Comparison of ENCODE assay signal across 26 cellular contexts in the genomic region with DNA sequence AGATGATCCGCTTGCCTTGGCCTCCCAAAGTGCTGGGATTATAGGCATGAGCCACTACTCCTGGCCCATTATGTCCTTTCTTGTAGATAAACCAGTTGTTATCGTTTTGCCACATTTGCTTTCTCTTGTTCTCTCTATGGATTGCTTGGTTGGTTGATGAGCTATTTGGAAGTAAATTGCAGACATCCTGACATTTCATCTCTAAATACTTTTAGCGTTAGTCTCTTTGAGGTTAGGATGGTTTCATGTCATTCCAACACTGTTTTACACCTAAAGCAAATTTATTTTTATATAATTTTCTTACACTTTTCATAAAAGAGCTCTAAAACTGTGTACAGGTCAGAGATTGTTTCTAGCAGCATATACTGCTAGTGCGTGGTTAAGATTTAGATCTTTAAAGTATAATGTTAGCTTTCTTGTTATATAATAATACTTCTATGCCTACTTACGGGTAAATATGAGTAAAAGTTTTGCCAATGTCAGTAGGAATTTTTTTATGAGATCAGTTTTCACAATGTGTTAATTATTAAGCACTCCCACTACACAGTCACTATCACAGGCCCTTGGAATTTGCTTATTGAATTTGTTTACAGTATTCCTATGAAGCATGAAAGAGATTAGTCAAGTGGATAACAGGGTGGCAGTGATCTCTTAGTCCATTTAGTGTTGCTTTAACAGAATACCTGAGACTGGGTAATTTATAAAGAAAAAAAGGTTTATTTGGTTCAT. TPM values are rescaled to one million over a fixed set of nuclear protein-coding genes. Genes with fewer than 3 reads are reported as not detected.
DNase-seq lines count a peak whose midpoint lies in the region; ATAC-seq and TF ChIP-seq lines count a peak whose summit lies in the region.
"Had no signal": no experiment of that assay in that cellular context is flagged by ENCODE, and none has a peak within 500 bp of the region (broad histone marks: within the 10 kb centered on the region; RNA-seq: fewer than 3 reads in every experiment).

No MANE protein-coding gene starts in this region.

- H2BK120ac ChIP-seq in mesenchymal stem cell (ENCODE audit: low read depth, low read length), result no peak overlapping the region

- H3K4ac ChIP-seq in mesenchymal stem cell (ENCODE audit: low read depth in 1 of 2, low read length in 2 of 2), result no peak overlapping the region

- no peak overlapping the region for H4K91ac ChIP-seq in mesenchymal stem cell (ENCODE audit: low read length)

- no peak overlapping the region for H3K9ac ChIP-seq in mesenchymal stem cell (ENCODE audit: low read length)

- H3K4me2 ChIP-seq in DOHH2 (ENCODE audit: low read length), result peak overlapping the region; percentile 36
- H3K4me2 ChIP-seq in mesenchymal stem cell (ENCODE audit: low read length, poor library complexity, severe bottlenecking), result no peak overlapping the region

- no peaks in the 10 kb centered on the region for H3K27me3 Mint-ChIP-seq in central memory CD8-positive, alpha-beta T cell
- H3K27me3 Mint-ChIP-seq: activated naive CD8-positive, alpha-beta T cell; CD4-positive, alpha-beta T cell had no signal

- no peak overlapping the region for H2BK15ac ChIP-seq in mesenchymal stem cell (ENCODE audit: low read depth, poor library complexity, severe bottlenecking)

- no peaks in the 10 kb centered on the region for H3K79me2 ChIP-seq in DOHH2 (ENCODE audit: control insufficient read depth, low read length)

- no peak overlapping the region for H3K14ac ChIP-seq in mesenchymal stem cell (ENCODE audit: low read length in 2 of 2)

- H3K9me3 ChIP-seq in DOHH2 (ENCODE audit: control insufficient read depth, insufficient read depth, low read length), result peaks cover 7% of the 10 kb centered on the region; the same call in 1 of the 2 replicates
- no peaks in the 10 kb centered on the region for H3K9me3 ChIP-seq in mesenchymal stem cell (ENCODE audit: control insufficient read depth, low read length)
- no peaks in the 10 kb centered on the region for H3K9me3 ChIP-seq in effector memory CD4-positive, alpha-beta T cell (ENCODE audit: control insufficient read depth, low read length)
- H3K9me3 ChIP-seq: colonic mucosa, heart right ventricle, suprapubic skin, uterus had no signal

- H3K27me3 ChIP-seq in DOHH2 (ENCODE audit: control insufficient read depth, low read length) (no peaks in the 10 kb centered on the region), mesenchymal stem cell (ENCODE audit: control insufficient read depth in 1 of 2, insufficient read depth in 1 of 2, low read length in 2 of 2) (no peaks in the 10 kb centered on the region)
- no peaks in the 10 kb centered on the region for H3K27me3 ChIP-seq in effector memory CD4-positive, alpha-beta T cell (replicated peaks; ENCODE audit: control insufficient read depth, insufficient read depth, low read length, poor library complexity, severe bottlenecking)
- H3K27me3 ChIP-seq: colonic mucosa, heart right ventricle, suprapubic skin, uterus had no signal

- no peaks in the 10 kb centered on the region for H3K9me3 Mint-ChIP-seq in central memory CD8-positive, alpha-beta T cell
- H3K9me3 Mint-ChIP-seq: activated T-cell treated with anti-CD3 and anti-CD28 coated beads, Interleukin-2, amount 50 U/mL, for 72 hours; CD4-positive, alpha-beta T cell; immature natural killer cell had no signal

- peak overlapping the region; percentile 89 for H2BK5ac ChIP-seq in mesenchymal stem cell (ENCODE audit: low read depth, low read length, poor library complexity, severe bottlenecking)

- H3K9me2 ChIP-seq in DOHH2 (replicated peaks; ENCODE audit: control insufficient read depth, low read length), result no peaks in the 10 kb centered on the region

- H3K36me3 ChIP-seq in DOHH2 (ENCODE audit: control insufficient read depth, low read length) (peaks cover 48% of the 10 kb centered on the region), mesenchymal stem cell (ENCODE audit: control insufficient read depth in 1 of 2, insufficient read depth in 2 of 2, low read depth in 1 of 2, low read length in 2 of 2) (peaks cover 6 to 89% of the 10 kb centered on the region in 2 experiments)
- peaks cover 12% of the 10 kb centered on the region for H3K36me3 ChIP-seq in effector memory CD4-positive, alpha-beta T cell (ENCODE audit: control insufficient read depth, insufficient read depth, low read length)
- H3K36me3 ChIP-seq: colonic mucosa, uterus had no signal

- H3K4me1 ChIP-seq in DOHH2 (ENCODE audit: control insufficient read depth, low read length) (peaks cover 49% of the 10 kb centered on the region), mesenchymal stem cell (ENCODE audit: control insufficient read depth, insufficient read depth, low read depth, low read length) (peaks cover 2% of the 10 kb centered on the region)
- H3K4me1 ChIP-seq in effector memory CD4-positive, alpha-beta T cell (ENCODE audit: control insufficient read depth, insufficient read depth, low read length, poor library complexity, severe bottlenecking), result no peaks in the 10 kb centered on the region
- H3K4me1 ChIP-seq: colonic mucosa, suprapubic skin, uterus had no signal

- peaks cover 5% of the 10 kb centered on the region for H3K79me1 ChIP-seq in mesenchymal stem cell (replicated peaks; ENCODE audit: low read length, poor library complexity, severe bottlenecking)

- peak overlapping the region; percentile 68 for H3K27ac ChIP-seq in 22Rv1
- H3K27ac ChIP-seq in DOHH2 (ENCODE audit: low read depth, low read length), result no peak overlapping the region
- H3K27ac ChIP-seq in mesenchymal stem cell (ENCODE audit: low read length, poor library complexity, severe bottlenecking), result peak overlapping the region; percentile 97
- no peak overlapping the region for H3K27ac ChIP-seq in effector memory CD4-positive, alpha-beta T cell (ENCODE audit: insufficient read depth, low read length, poor library complexity, severe bottlenecking)
- H3K27ac ChIP-seq: colonic mucosa, heart right ventricle, suprapubic skin, uterus had no signal

- H2AK5ac ChIP-seq in mesenchymal stem cell (ENCODE audit: low read length, severe bottlenecking), result no peak overlapping the region

- H3K23ac ChIP-seq in mesenchymal stem cell (ENCODE audit: low read length in 2 of 2), result no peak overlapping the region

- peaks cover 9% of the 10 kb centered on the region for H3F3A ChIP-seq in DOHH2 (ENCODE audit: control insufficient read depth, insufficient read depth)

- 96% methylated on average over 2 of the region's 5 CpGs for WGBS in mesenchymal stem cell

- no peak overlapping the region for H3K18ac ChIP-seq in mesenchymal stem cell (ENCODE audit: low read depth in 1 of 2, low read length in 2 of 2)

- H3K4me3 Mint-ChIP-seq in central memory CD8-positive, alpha-beta T cell, result no peak overlapping the region
- H3K4me3 Mint-ChIP-seq: activated naive CD8-positive, alpha-beta T cell; activated T-cell treated with anti-CD3 and anti-CD28 coated beads, Interleukin-2, amount 50 U/mL, for 72 hours; CD4-positive, alpha-beta T cell; immature natural killer cell had no signal

- DNase-seq in central memory CD8-positive, alpha-beta T cell (ENCODE audit: low spot score in 2 of 2), result no peak
- DNase-seq in mesenchymal stem cell (no peak), NCI-H1930 (lab: John Stamatoyannopoulos, UW) (no peak), AG08396 (ENCODE audit: low spot score) (no peak)
- no peak for DNase-seq in effector memory CD4-positive, alpha-beta T cell
- DNase-seq: activated CD4-positive, CD25-positive, alpha-beta regulatory T cell; activated T-cell treated with anti-CD3 and anti-CD28 coated beads, Interleukin-2, amount 50 U/mL, for 72 hours; CD4-positive, alpha-beta T cell; colonic mucosa; GOT3; heart right ventricle; immature natural killer cell; KBM-7; mammary epithelial cell; NCI-H1092; NCI-H2029 treated with DMSO at 0.1 percent for 48 hours; RPMI8226; T-helper 9 cell; uterus had no signal

- no peaks in the 10 kb centered on the region for H4K20me1 ChIP-seq in DOHH2 (ENCODE audit: control insufficient read depth, insufficient read depth, low read depth, low read length)

- TF ChIP-seq CTCF in 22Rv1 (IDR thresholded peaks at IDR 0.05) (no peak), DOHH2 (IDR thresholded peaks at IDR 0.05; ENCODE audit: low read depth, low read length, poor library complexity, severe bottlenecking) (no peak)

- peak overlapping the region; percentile 23; the same call in 1 of the 2 replicates for H3K4me3 ChIP-seq in DOHH2 (ENCODE audit: low read length)
- no peak overlapping the region for H3K4me3 ChIP-seq in mesenchymal stem cell (ENCODE audit: insufficient read depth in 1 of 2, low read depth in 1 of 2, low read length in 2 of 2)
- no peak overlapping the region for H3K4me3 ChIP-seq in effector memory CD4-positive, alpha-beta T cell (ENCODE audit: insufficient read depth, low read depth, low read length, poor library complexity, severe bottlenecking)
- H3K4me3 ChIP-seq: colonic mucosa, GM12878, heart right ventricle, suprapubic skin, uterus had no signal

- H3K4me1 Mint-ChIP-seq in central memory CD8-positive, alpha-beta T cell, result peaks cover 10% of the 10 kb centered on the region
- H3K4me1 Mint-ChIP-seq: immature natural killer cell had no signal

- no peak overlapping the region for H2BK12ac ChIP-seq in mesenchymal stem cell (ENCODE audit: low read length in 2 of 2)

- no peak for ATAC-seq in central memory CD8-positive, alpha-beta T cell (replicated peaks; ENCODE audit: extremely low read depth, poor library complexity, severe bottlenecking)
- ATAC-seq in HG03095 (IDR thresholded peaks at IDR 0.05; ENCODE audit: unreplicated experiment), result no peak
- ATAC-seq: activated T-cell treated with anti-CD3 and anti-CD28 coated beads, Interleukin-2, amount 50 U/mL, for 72 hours; GM12878; heart right ventricle; SK-N-SH treated with all-trans-retinoic acid at 6 μM for 48 hours had no signal

- H3K27ac Mint-ChIP-seq in central memory CD8-positive, alpha-beta T cell (ENCODE audit: low read depth), result peak overlapping the region; percentile 65
- H3K27ac Mint-ChIP-seq: activated naive CD8-positive, alpha-beta T cell; activated T-cell treated with anti-CD3 and anti-CD28 coated beads, Interleukin-2, amount 50 U/mL, for 72 hours had no signal

- peaks cover 24% of the 10 kb centered on the region for H3K36me3 Mint-ChIP-seq in central memory CD8-positive, alpha-beta T cell (ENCODE audit: insufficient read depth)

- H4K8ac ChIP-seq in mesenchymal stem cell (ENCODE audit: low read length), result no peak overlapping the region

- H2AFZ ChIP-seq in mesenchymal stem cell (ENCODE audit: low read depth, low read length), result no peak overlapping the region

RNA-seq across cellular contexts. Expression of a gene that starts 10.3 kb away (rescaled TPM):
- 14.3 TPM for polyA plus RNA-seq in mesenchymal stem cell (2013, experiment 1 of 2)
- polyA plus RNA-seq in mesenchymal stem cell (2013, experiment 2 of 2), result 13.8 TPM

RNA-seq across cellular contexts. Expression of a gene that starts 55.2 kb away (rescaled TPM):
- 25.6 TPM for polyA plus RNA-seq in mesenchymal stem cell (2013, experiment 1 of 2)
- 26.0 TPM for polyA plus RNA-seq in mesenchymal stem cell (2013, experiment 2 of 2)

Comparison
In these comparisons a context has a peak if more than half of its experiments do, and no peak if none do; other contexts are left out.
1. H3K27ac ChIP-seq: peak in 22Rv1 (single experiment) and mesenchymal stem cell (single experiment); none in DOHH2 (single experiment) and effector memory CD4-positive, alpha-beta T cell (single experiment).